In genomic region chr6:28212510-28213212, GRCh38 we compare ENCODE assay signal across 1 cellular context.
TF ChIP-seq lines count a peak whose summit lies in the region.

No MANE protein-coding gene starts in this region.

TF ChIP-seq in HepG2, 621 proteins besides CTCF, POLR2A, EP300 and RAD21 (continued from another document and continues in another):
- TF ChIP-seq DZIP1 (CRISPR knock-in tag; IDR thresholded peaks at IDR 0.05) (no peak), CBFB (CRISPR knock-in tag; IDR thresholded peaks at IDR 0.05) (0 out of 2 replicates have a peak, but pooled peaks have one; percentile 17), ZNF589 (CRISPR knock-in tag; conservative IDR thresholded peaks at IDR 0.05) (peak; percentile 88; the same call in 1 of the 2 replicates), ZNF263 (CRISPR knock-in tag; IDR thresholded peaks at IDR 0.05) (peak; percentile 92), DRAP1 (CRISPR knock-in tag; IDR thresholded peaks at IDR 0.05) (peak; percentile 72), PHF20 (CRISPR knock-in tag; IDR thresholded peaks at IDR 0.05) (no peak), ZNF841 (CRISPR knock-in tag; IDR thresholded peaks at IDR 0.05; ENCODE audit: borderline replicate concordance) (no peak), PLRG1 (conservative IDR thresholded peaks at IDR 0.05) (no peak), PITX1 (CRISPR knock-in tag; IDR thresholded peaks at IDR 0.05) (peak; percentile 93), MTERF4 (CRISPR knock-in tag; IDR thresholded peaks at IDR 0.05) (0 out of 2 replicates have a peak, but pooled peaks have one; percentile 59), RBAK (CRISPR knock-in tag; IDR thresholded peaks at IDR 0.05) (no peak), TEAD3 (CRISPR knock-in tag; optimal IDR thresholded peaks at IDR 0.05; ENCODE audit: borderline replicate concordance) (peak; percentile 61), RERE (CRISPR knock-in tag; IDR thresholded peaks at IDR 0.05; ENCODE audit: low read depth) (no peak), ZBTB40 (IDR thresholded peaks at IDR 0.05) (no peak), ZBTB40 (CRISPR knock-in tag; IDR thresholded peaks at IDR 0.05) (no peak), NCOR1 (IDR thresholded peaks at IDR 0.05; ENCODE audit: borderline replicate concordance, low read length) (no peak), ZBTB38 (CRISPR knock-in tag; IDR thresholded peaks at IDR 0.05) (no peak), RFXAP (CRISPR knock-in tag; IDR thresholded peaks at IDR 0.05; ENCODE audit: borderline replicate concordance) (0 out of 2 replicates have a peak, but pooled peaks have one; percentile 20), MAFF (IDR thresholded peaks at IDR 0.05; ENCODE audit: low read depth, low read length) (peak; percentile 70; the same call in 1 of the 2 replicates), GTF3A (CRISPR knock-in tag; conservative IDR thresholded peaks at IDR 0.05) (0 out of 2 replicates have a peak, but pooled peaks have one; percentile 44), ZNF713 (CRISPR knock-in tag; IDR thresholded peaks at IDR 0.05) (no peak), MAFG (CRISPR knock-in tag; IDR thresholded peaks at IDR 0.05) (no peak), KAT8 (CRISPR knock-in tag; IDR thresholded peaks at IDR 0.05) (peak; percentile 59; the same call in 1 of the 2 replicates), GFI1 (CRISPR knock-in tag; IDR thresholded peaks at IDR 0.05; ENCODE audit: borderline replicate concordance) (no peak), ZNF678 (CRISPR knock-in tag; IDR thresholded peaks at IDR 0.05) (no peak), PATZ1 (CRISPR knock-in tag; IDR thresholded peaks at IDR 0.05) (no peak; the same call in 1 of the 2 replicates), ZNF24 (IDR thresholded peaks at IDR 0.05) (peak; percentile 97), RORA (CRISPR knock-in tag; IDR thresholded peaks at IDR 0.05) (no peak), CSRNP2 (CRISPR knock-in tag; conservative IDR thresholded peaks at IDR 0.05; ENCODE audit: low read depth) (no peak), ZNF296 (CRISPR knock-in tag; conservative IDR thresholded peaks at IDR 0.05) (no peak), GMEB1 (CRISPR knock-in tag; IDR thresholded peaks at IDR 0.05; ENCODE audit: borderline replicate concordance) (peak; percentile 38; the same call in 1 of the 2 replicates), ZNF724P (CRISPR knock-in tag; IDR thresholded peaks at IDR 0.05; ENCODE audit: borderline replicate concordance) (no peak), NCOA2 (CRISPR knock-in tag; IDR thresholded peaks at IDR 0.05) (no peak; the same call in 1 of the 2 replicates), FOXA3 (CRISPR knock-in tag; IDR thresholded peaks at IDR 0.05) (peak; percentile 70), SP2 (CRISPR knock-in tag; IDR thresholded peaks at IDR 0.05) (no peak)
